Comparison of ENCODE assay signal across 35 cellular contexts in genomic region chr5:55749387-55749786, GRCh38. TPM values are rescaled to one million over a fixed set of nuclear protein-coding genes. Genes with fewer than 3 reads are reported as not detected.
"Had no signal": no experiment of that assay in that cellular context is flagged by ENCODE, and none has a peak within 500 bp of the region (broad histone marks: within the 10 kb centered on the region; RNA-seq: fewer than 3 reads in every experiment).

No MANE protein-coding gene starts in this region.

- H3K4me3 Mint-ChIP-seq: activated CD4-positive, alpha-beta memory T cell treated with anti-CD3 and anti-CD28 coated beads for 36 hours; activated CD8-positive, alpha-beta memory T cell treated with anti-CD3 and anti-CD28 coated beads, Interleukin-2, amount 10 ng/mL, durations not matched to agents 7 days and 5 days; activated naive CD4-positive, alpha-beta T cell treated with anti-CD3 and anti-CD28 coated beads, Interleukin-2, amount 10 ng/mL, durations not matched to agents 7 days and 5 days; activated naive CD8-positive, alpha-beta T cell; activated naive CD8-positive, alpha-beta T cell treated with anti-CD3 and anti-CD28 coated beads, Interleukin-2, amount 50 U/mL, for 24 hours; T-cell had no signal

- H3K27ac ChIP-seq: brain microvascular endothelial cell, KMS-11, Peyer's patch, WERI-Rb-1 had no signal

- H3K36me3 ChIP-seq: brain microvascular endothelial cell, Peyer's patch, WERI-Rb-1 had no signal

- H3K4me1 Mint-ChIP-seq: activated CD8-positive, alpha-beta memory T cell treated with anti-CD3 and anti-CD28 coated beads, Interleukin-2, amount 10 ng/mL, durations not matched to agents 7 days and 5 days; activated naive CD4-positive, alpha-beta T cell treated with anti-CD3 and anti-CD28 coated beads, Interleukin-2, amount 10 ng/mL, durations not matched to agents 7 days and 5 days; activated naive CD8-positive, alpha-beta T cell treated with anti-CD3 and anti-CD28 coated beads, Interleukin-2, amount 50 U/mL, for 24 hours; T-cell had no signal

- H3K4me3 ChIP-seq: Peyer's patch had no signal

- H3K27me3 ChIP-seq: brain microvascular endothelial cell, Peyer's patch had no signal

- H3K27ac Mint-ChIP-seq: activated CD4-positive, alpha-beta memory T cell treated with anti-CD3 and anti-CD28 coated beads for 36 hours; activated CD8-positive, alpha-beta memory T cell treated with anti-CD3 and anti-CD28 coated beads, Interleukin-2, amount 10 ng/mL, durations not matched to agents 7 days and 5 days; activated naive CD4-positive, alpha-beta T cell treated with anti-CD3 and anti-CD28 coated beads, Interleukin-2, amount 10 ng/mL, durations not matched to agents 7 days and 5 days; activated naive CD8-positive, alpha-beta T cell; activated naive CD8-positive, alpha-beta T cell treated with anti-CD3 and anti-CD28 coated beads, Interleukin-2, amount 50 U/mL, for 24 hours; T-cell had no signal

- H3K4me2 ChIP-seq: KMS-11 had no signal

- H3K9ac ChIP-seq: KMS-11 had no signal

- ATAC-seq: activated CD8-positive, alpha-beta memory T cell treated with anti-CD3 and anti-CD28 coated beads, Interleukin-2, amount 10 ng/mL, durations not matched to agents 7 days and 5 days; activated naive CD8-positive, alpha-beta T cell treated with anti-CD3 and anti-CD28 coated beads, Interleukin-2, amount 50 U/mL, for 24 hours; PC-3; SK-N-SH treated with all-trans-retinoic acid at 6 μM for 48 hours; T-cell had no signal

- H3K36me3 Mint-ChIP-seq: activated CD4-positive, alpha-beta memory T cell treated with anti-CD3 and anti-CD28 coated beads for 36 hours; activated naive CD4-positive, alpha-beta T cell treated with anti-CD3 and anti-CD28 coated beads, Interleukin-2, amount 10 ng/mL, durations not matched to agents 7 days and 5 days; activated naive CD8-positive, alpha-beta T cell; T-cell had no signal

- H3K4me1 ChIP-seq: Peyer's patch had no signal

- DNase-seq: activated CD4-positive, alpha-beta memory T cell treated with anti-CD3 and anti-CD28 coated beads for 36 hours; activated CD4-positive, alpha-beta T cell treated with anti-CD3 and anti-CD28 coated beads, Interleukin-2, amount 50 U/mL, for 1 hour; activated CD8-positive, alpha-beta memory T cell treated with anti-CD3 and anti-CD28 coated beads, Interleukin-2, amount 10 ng/mL, durations not matched to agents 7 days and 5 days; activated CD8-positive, alpha-beta memory T cell treated with anti-CD3 and anti-CD28 coated beads, Interleukin-2, amount 50 U/mL, for 48 hours; activated effector memory CD4-positive, alpha-beta T cell treated with Interleukin-2 at 50 U/mL for 16 hours; activated naive CD4-positive, alpha-beta T cell treated with anti-CD3 and anti-CD28 coated beads, Interleukin-2, amount 10 ng/mL, durations not matched to agents 7 days and 5 days; activated naive CD8-positive, alpha-beta T cell treated with anti-CD3 and anti-CD28 coated beads, Interleukin-2, amount 50 U/mL, for 24 hours; activated T-cell treated with anti-CD3 and anti-CD28 coated beads, Interleukin-2, amount 50 U/mL, for 48 hours; anterior cingulate cortex; brain microvascular endothelial cell; central memory CD4-positive, alpha-beta T cell; MM.1S; MV-4-11; NCI-H1092; NCI-H146; NCI-H187; NCI-H2029 treated with DMSO at 0.1 percent for 48 hours; NCI-H2107; NCI-H2171; NCI-H510A; NCI-H526; NCI-H748 treated with DMSO at 0.1 percent for 48 hours; NK-92 treated with Interleukin-12 subunit alpha and Interleukin-12 subunit beta, amount 100 ng/mL, for 24 hours; PC-3; Peyer's patch; RPMI8226; SHP77 treated with DMSO at 0.1 percent for 48 hours; T-cell; T1000; WERI-Rb-1 had no signal

- H3K9me3 Mint-ChIP-seq: activated CD4-positive, alpha-beta memory T cell treated with anti-CD3 and anti-CD28 coated beads for 36 hours; activated naive CD4-positive, alpha-beta T cell treated with anti-CD3 and anti-CD28 coated beads, Interleukin-2, amount 10 ng/mL, durations not matched to agents 7 days and 5 days; activated naive CD8-positive, alpha-beta T cell treated with anti-CD3 and anti-CD28 coated beads, Interleukin-2, amount 50 U/mL, for 24 hours; T-cell had no signal

- H3K27me3 Mint-ChIP-seq: activated CD4-positive, alpha-beta memory T cell treated with anti-CD3 and anti-CD28 coated beads for 36 hours had no signal

- H3K9me3 ChIP-seq: Peyer's patch had no signal

RNA-seq across cellular contexts. Expression of gene DDX4, which starts 11.5 kb away (rescaled TPM):
- total RNA-seq: activated CD4-positive, alpha-beta memory T cell treated with anti-CD3 and anti-CD28 coated beads for 36 hours; LHCN-M2; PC-3; Peyer's patch; SK-MEL-5; T-cell had no signal
